Comparison of ENCODE assay signal across 28 cellular contexts in the genomic region with DNA sequence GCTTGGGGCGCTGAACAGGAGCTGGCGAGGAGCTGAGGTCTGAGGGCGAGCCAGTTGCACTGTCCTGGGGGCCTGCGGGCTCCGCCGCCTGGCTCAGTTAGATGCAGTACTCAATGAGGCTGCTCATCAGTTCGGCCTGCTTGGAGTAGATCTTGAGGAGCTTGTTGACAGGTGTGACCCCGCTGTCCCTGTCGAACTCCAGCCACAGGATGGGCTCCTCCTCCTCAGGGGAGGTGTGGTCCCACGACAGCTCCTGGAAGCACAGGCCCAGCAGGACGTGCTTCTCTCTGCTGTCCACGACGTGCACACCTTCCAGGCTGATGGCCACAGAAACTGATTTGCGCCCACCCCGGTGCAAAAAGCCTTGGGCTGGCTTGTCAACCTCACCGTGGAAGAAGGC.
"Had no signal": no experiment of that assay in that cellular context is flagged by ENCODE, and none has a peak within 500 bp of the region (broad histone marks: within the 10 kb centered on the region; RNA-seq: fewer than 3 reads in every experiment).

No MANE protein-coding gene starts in this region.

- ATAC-seq: effector memory CD8-positive, alpha-beta T cell; esophagus mucosa; gastrocnemius medialis; left cardiac atrium; left lung; left ventricle myocardium superior; lower lobe of right lung; mucosa of descending colon had no signal

- H3K4me3 Mint-ChIP-seq: dendritic cell treated with granulocyte-macrophage colony-stimulating factor and Interleukin-4, amounts not matched to agents 40 ng/mL and 50 ng/mL, for 4 days; effector memory CD8-positive, alpha-beta T cell; endodermal cell; mesothelial cell of epicardium had no signal

- H3K27me3 ChIP-seq: colonic mucosa, esophagus squamous epithelium, gastrocnemius medialis, left lung had no signal

- FAIRE-seq: endometrium, islet of Langerhans, keratinocyte had no signal

- H3K4me1 ChIP-seq: colonic mucosa, esophagus squamous epithelium, gastrocnemius medialis, heart right ventricle, left lung, lower lobe of right lung had no signal

- H3K27ac ChIP-seq: colonic mucosa, epithelial cell of prostate, esophagus squamous epithelium, gastrocnemius medialis, heart right ventricle, left lung, lower lobe of right lung had no signal

- H3K36me3 Mint-ChIP-seq: mesothelial cell of epicardium, naive B cell had no signal

- H3K9me3 Mint-ChIP-seq: dendritic cell treated with granulocyte-macrophage colony-stimulating factor and Interleukin-4, amounts not matched to agents 40 ng/mL and 50 ng/mL, for 4 days; effector memory CD8-positive, alpha-beta T cell had no signal

- DNase-seq: colonic mucosa; cortex of kidney; effector CD8-positive, alpha-beta T cell; effector memory CD8-positive, alpha-beta T cell; endodermal cell; erythroblast; esophagus squamous epithelium; foreskin fibroblast; foreskin melanocyte; gastrocnemius medialis; glutamatergic neuron; head of caudate nucleus; heart right ventricle; hippocampal formation; left cardiac atrium; left lung; left ventricle myocardium superior; lower lobe of right lung; mesenchymal stem cell; mucosa of descending colon; naive B cell had no signal

- H3K4me1 Mint-ChIP-seq: mesothelial cell of epicardium, naive B cell had no signal

- H3K9me3 ChIP-seq: colonic mucosa, esophagus squamous epithelium, gastrocnemius medialis, heart right ventricle, left lung, lower lobe of right lung, mucosa of descending colon had no signal

- H3K27ac Mint-ChIP-seq: dendritic cell treated with granulocyte-macrophage colony-stimulating factor and Interleukin-4, amounts not matched to agents 40 ng/mL and 50 ng/mL, for 4 days; effector memory CD8-positive, alpha-beta T cell; endodermal cell; mesothelial cell of epicardium; naive B cell had no signal

- H3K27me3 Mint-ChIP-seq: dendritic cell treated with granulocyte-macrophage colony-stimulating factor and Interleukin-4, amounts not matched to agents 40 ng/mL and 50 ng/mL, for 4 days; effector memory CD8-positive, alpha-beta T cell had no signal

- H3K36me3 ChIP-seq: colonic mucosa, esophagus squamous epithelium, gastrocnemius medialis, heart right ventricle, left lung, lower lobe of right lung had no signal

- H3K4me3 ChIP-seq: colonic mucosa, esophagus squamous epithelium, gastrocnemius medialis, heart right ventricle, left lung, lower lobe of right lung, mucosa of descending colon had no signal
